In the genomic region with DNA sequence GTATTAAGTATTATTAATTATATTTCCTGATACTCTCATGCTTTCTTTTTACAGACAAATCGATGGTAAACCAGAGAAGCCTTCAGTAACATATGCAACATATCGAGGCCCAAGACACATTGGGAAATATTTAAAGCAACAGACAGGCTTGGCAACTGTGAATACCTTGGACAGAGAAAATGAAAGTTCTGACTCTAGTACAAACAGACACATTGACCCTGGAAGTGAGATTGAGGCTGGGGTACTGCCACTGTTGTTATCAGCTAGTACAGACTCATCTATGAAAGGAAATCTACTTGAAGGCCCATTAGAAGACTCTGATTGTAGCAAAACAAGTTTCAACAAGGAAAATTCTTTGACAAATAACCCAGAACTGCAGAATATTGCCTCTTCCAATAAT, we compare ENCODE assay signal across 9 cellular contexts. TPM values are rescaled to one million over a fixed set of nuclear protein-coding genes. Genes with fewer than 3 reads are reported as not detected.
DNase-seq lines count a peak whose midpoint lies in the region; ATAC-seq and TF ChIP-seq lines count a peak whose summit lies in the region.
"Had no signal": no experiment of that assay in that cellular context is flagged by ENCODE, and none has a peak within 500 bp of the region (broad histone marks: within the 10 kb centered on the region; RNA-seq: fewer than 3 reads in every experiment).

No MANE protein-coding gene starts in this region.

- H3K27ac ChIP-seq in dorsolateral prefrontal cortex, result peak overlapping the region in 36 of 59 donors; percentile 0 to 77 (median 56)

- intact Hi-C loops in dorsolateral prefrontal cortex (cut with DNase I), result no loop called here

- ATAC-seq in omental fat pad (ENCODE audit: low FRiP score), result peak; percentile 38
- no peak for ATAC-seq in HG02970 (IDR thresholded peaks at IDR 0.05; ENCODE audit: low FRiP score, unreplicated experiment)

- DNase-seq in AG20443 (ENCODE audit: low spot score), result peak; percentile 10
- DNase-seq in RPMI7951 (ENCODE audit: low read depth), result peak; percentile 28
- DNase-seq in dorsolateral prefrontal cortex, result no peak
- no peak for DNase-seq in omental fat pad (ENCODE audit: low spot score)
- no peak for DNase-seq in NCI-H2029 treated with DMSO at 0.1 percent for 48 hours (lab: John Stamatoyannopoulos, UW)
- no peak for DNase-seq in SK-N-DZ (ENCODE audit: low spot score)
- DNase-seq in GM19238 (ENCODE audit: insufficient read length, low spot score), result no peak
- DNase-seq: NCI-H774 had no signal

- H3K4me3 ChIP-seq in dorsolateral prefrontal cortex, result peak overlapping the region in 6 of 59 donors; percentile 3 to 29 (median 10)

- no peaks in the 10 kb centered on the region for H3K27me3 ChIP-seq in dorsolateral prefrontal cortex

- TF ChIP-seq CTCF in dorsolateral prefrontal cortex (IDR thresholded peaks at IDR 0.05 in 54 of 56, conservative IDR thresholded peaks at IDR 0.05 in 2 of 56; ENCODE audit: low read depth in 1 of 56, partially characterized antibody in 56 of 56) (no peak), omental fat pad (IDR thresholded peaks at IDR 0.05) (no peak)

RNA-seq across cellular contexts. Expression of a gene that starts 50.0 kb away (rescaled TPM):
- 14.7 and 16.7 TPM in 2 replicates for total RNA-seq in RPMI7951 (2014; rRNA removed; shearing (Covaris generic))
- total RNA-seq in dorsolateral prefrontal cortex, result 10 to 100 TPM in 116 of 120 experiments, 1 to 10 TPM in 4; 9.4 to 40.2 (median 17.5) TPM
- 10 to 100 TPM; 43.1 to 62.6 (median 46.1) TPM for total RNA-seq in omental fat pad
- polyA plus RNA-seq in SK-N-DZ (2014; cell fraction: cytosol; rRNA removed), result 3.7 and 3.9 TPM in 2 replicates
- 5.5 and 6.7 TPM in 2 replicates for polyA plus RNA-seq in SK-N-DZ (2014; cell fraction: nucleus; rRNA removed)

Comparison
In these comparisons a context has a peak if more than half of its experiments do, and no peak if none do; other contexts are left out.
1. DNase-seq: peak in AG20443 (single experiment) and RPMI7951 (single experiment); none in dorsolateral prefrontal cortex (0 of 10), omental fat pad (single experiment), NCI-H2029 treated with DMSO at 0.1 percent for 48 hours (single experiment), SK-N-DZ (single experiment) and GM19238 (single experiment).